Comparison of ENCODE assay signal across 1 cellular context in genomic region chr17:47650525-47651522, GRCh38.
TF ChIP-seq lines count a peak whose summit lies in the region.

No MANE protein-coding gene starts in this region.

TF ChIP-seq in K562, 482 proteins besides CTCF, POLR2A, EP300 and RAD21 (continued from another document and continues in another):
- TF ChIP-seq CUX1 (CRISPR knock-in tag; IDR thresholded peaks at IDR 0.05) = no peak
- TF ChIP-seq SLC30A9 (CRISPR knock-in tag; IDR thresholded peaks at IDR 0.05) = no peak
- no peak for TF ChIP-seq NFIX (CRISPR knock-in tag; IDR thresholded peaks at IDR 0.05; ENCODE audit: low read depth)
- TF ChIP-seq CXXC5 (CRISPR knock-in tag; IDR thresholded peaks at IDR 0.05) = peak; percentile 81
- TF ChIP-seq PHF8 (IDR thresholded peaks at IDR 0.05; ENCODE audit: borderline replicate concordance, low read length) = peak; percentile 54; the same call in 1 of the 2 replicates
- no peak for TF ChIP-seq HINFP (tag; conservative IDR thresholded peaks at IDR 0.05; ENCODE audit: low read depth)
- no peak for TF ChIP-seq TFAM (CRISPR knock-in tag; conservative IDR thresholded peaks at IDR 0.05)
- TF ChIP-seq ARHGAP35 (IDR thresholded peaks at IDR 0.05; ENCODE audit: partially characterized antibody) = no peak
- TF ChIP-seq CREB1 (IDR thresholded peaks at IDR 0.05) = peak; percentile 57
- peak; percentile 47 for TF ChIP-seq CREB1 (CRISPR knock-in tag; IDR thresholded peaks at IDR 0.05)
- TF ChIP-seq RNF219 (CRISPR knock-in tag; IDR thresholded peaks at IDR 0.05) = no peak
- no peak for TF ChIP-seq U2AF2 (optimal IDR thresholded peaks at IDR 0.05; ENCODE audit: low read depth, low read length)
- no peak for TF ChIP-seq TAF7 (tag; IDR thresholded peaks at IDR 0.05)
- no peak for TF ChIP-seq RCOR1 (IDR thresholded peaks at IDR 0.05; ENCODE audit: borderline replicate concordance in 1 of 2, low read depth in 2 of 2, low read length in 2 of 2)
- no peak for TF ChIP-seq MCM3 (IDR thresholded peaks at IDR 0.05)
- no peak for TF ChIP-seq CEBPZ (IDR thresholded peaks at IDR 0.05; ENCODE audit: borderline replicate concordance, low read depth, low read length)
- no peak for TF ChIP-seq ILF3 (IDR thresholded peaks at IDR 0.05; ENCODE audit: borderline replicate concordance)
- TF ChIP-seq FOXP4 (CRISPR knock-in tag; IDR thresholded peaks at IDR 0.05; ENCODE audit: borderline replicate concordance) = no peak
- TF ChIP-seq SMC3 (conservative IDR thresholded peaks at IDR 0.05; ENCODE audit: insufficient read depth, low read depth, low read length) = no peak
- TF ChIP-seq TAF9B (IDR thresholded peaks at IDR 0.05; ENCODE audit: partially characterized antibody) = no peak
- TF ChIP-seq ZNF277 (CRISPR knock-in tag; IDR thresholded peaks at IDR 0.05; ENCODE audit: borderline replicate concordance) = no peak
- no peak for TF ChIP-seq MTA2 (IDR thresholded peaks at IDR 0.05; ENCODE audit: low read depth)
- no peak for TF ChIP-seq CTCFL (IDR thresholded peaks at IDR 0.05; ENCODE audit: borderline replicate concordance, insufficient read depth, low read depth, low read length, poor library complexity, severe bottlenecking)
- TF ChIP-seq SAFB2 (IDR thresholded peaks at IDR 0.05; ENCODE audit: borderline replicate concordance, low read depth, low read length, severe bottlenecking) = no peak
- TF ChIP-seq NFATC3 (IDR thresholded peaks at IDR 0.05) = no peak
- no peak for TF ChIP-seq NUFIP1 (IDR thresholded peaks at IDR 0.05; ENCODE audit: partially characterized antibody)
- no peak for TF ChIP-seq U2AF1 (optimal IDR thresholded peaks at IDR 0.05; ENCODE audit: low read depth, low read length)
- no peak for TF ChIP-seq NR0B1 (IDR thresholded peaks at IDR 0.05; ENCODE audit: partially characterized antibody)
- no peak for TF ChIP-seq ZNF507 (tag; conservative IDR thresholded peaks at IDR 0.05)
- TF ChIP-seq POLR2AphosphoS2 (IDR thresholded peaks at IDR 0.05; ENCODE audit: low read length) = peak; percentile 39; the same call in 1 of the 2 replicates
- TF ChIP-seq MECOM (CRISPR knock-in tag; IDR thresholded peaks at IDR 0.05) = no peak
- no peak for TF ChIP-seq ZNF212 (CRISPR knock-in tag; IDR thresholded peaks at IDR 0.05)
- TF ChIP-seq MIER1 (IDR thresholded peaks at IDR 0.05; ENCODE audit: low read depth) = peak; percentile 42; the same call in 1 of the 2 replicates
- no peak for TF ChIP-seq ZNF24 (IDR thresholded peaks at IDR 0.05)
- TF ChIP-seq REST (CRISPR knock-in tag; IDR thresholded peaks at IDR 0.05; ENCODE audit: low read depth) = no peak
- TF ChIP-seq CBX3 (IDR thresholded peaks at IDR 0.05; ENCODE audit: borderline replicate concordance in 1 of 2, low read length in 2 of 2) = no peak
- TF ChIP-seq SAFB (IDR thresholded peaks at IDR 0.05; ENCODE audit: borderline replicate concordance, low read depth, low read length) = no peak
